9 cellular contexts compared by ENCODE assay signal in genomic region chr7:141700291-141700847, GRCh38. TPM values are rescaled to one million over a fixed set of nuclear protein-coding genes. Genes with fewer than 3 reads are reported as not detected.
A peak's percentile ranks its signal among the peaks of the same experiment; 100 is the strongest.
DNase-seq lines count a peak whose midpoint lies in the region; ATAC-seq and TF ChIP-seq lines count a peak whose summit lies in the region.
"Had no signal": no experiment of that assay in that cellular context is flagged by ENCODE, and none has a peak within 500 bp of the region (broad histone marks: within the 10 kb centered on the region; RNA-seq: fewer than 3 reads in every experiment).

No MANE protein-coding gene starts in this region.

- no peak for TF ChIP-seq CTCF in liver (IDR thresholded peaks at IDR 0.05; ENCODE audit: low read depth, low read length, missing input control)

- WGBS in liver = 79% methylated on average over 5 of the region's 5 CpGs
- 89% methylated on average over 5 of the region's 5 CpGs for WGBS in thymus

- H3K9me3 ChIP-seq in liver (ENCODE audit: control insufficient read depth in 4 of 4, low read length in 3 of 4) = no peaks in the 10 kb centered on the region
- no peaks in the 10 kb centered on the region for H3K9me3 ChIP-seq in thymus (ENCODE audit: control insufficient read depth)

- H3K4me3 Mint-ChIP-seq in activated T-cell treated with anti-CD3 and anti-CD28 coated beads, Interleukin-2, amount 50 U/mL, for 4 hours = peak overlapping the region; percentile 86
- H3K4me3 Mint-ChIP-seq in activated naive CD8-positive, alpha-beta T cell treated with anti-CD3 and anti-CD28 coated beads, Interleukin-2, amount 50 U/mL, for 24 hours = peak overlapping the region; percentile 81

- H3K27me3 ChIP-seq in liver (ENCODE audit: control insufficient read depth in 4 of 4, insufficient read depth in 4 of 4, low read length in 3 of 4) = no peaks in the 10 kb centered on the region
- H3K27me3 ChIP-seq in thymus (ENCODE audit: control insufficient read depth, insufficient read depth) = peaks cover 2% of the 10 kb centered on the region

- H3K4me1 Mint-ChIP-seq in activated T-cell treated with anti-CD3 and anti-CD28 coated beads, Interleukin-2, amount 50 U/mL, for 4 hours (ENCODE audit: low read depth) = peaks cover 55% of the 10 kb centered on the region
- peaks cover 55% of the 10 kb centered on the region for H3K4me1 Mint-ChIP-seq in activated naive CD8-positive, alpha-beta T cell treated with anti-CD3 and anti-CD28 coated beads, Interleukin-2, amount 50 U/mL, for 24 hours

- H3K9ac ChIP-seq in liver (ENCODE audit: low read depth in 1 of 2, low read length in 2 of 2) = peak overlapping the region in 1 of 2 donors; percentile 15

- no peak for ATAC-seq in activated T-cell treated with anti-CD3 and anti-CD28 coated beads, Interleukin-2, amount 50 U/mL, for 4 hours
- no peak for ATAC-seq in activated naive CD8-positive, alpha-beta T cell treated with anti-CD3 and anti-CD28 coated beads, Interleukin-2, amount 50 U/mL, for 24 hours
- ATAC-seq: left colon had no signal

- peaks cover 4% of the 10 kb centered on the region for H3K36me3 Mint-ChIP-seq in activated T-cell treated with anti-CD3 and anti-CD28 coated beads, Interleukin-2, amount 50 U/mL, for 4 hours (ENCODE audit: insufficient read depth)
- peaks cover 2% of the 10 kb centered on the region for H3K36me3 Mint-ChIP-seq in activated naive CD8-positive, alpha-beta T cell treated with anti-CD3 and anti-CD28 coated beads, Interleukin-2, amount 50 U/mL, for 24 hours (ENCODE audit: low read depth)

- H3K9me3 Mint-ChIP-seq in activated T-cell treated with anti-CD3 and anti-CD28 coated beads, Interleukin-2, amount 50 U/mL, for 4 hours = no peaks in the 10 kb centered on the region
- H3K9me3 Mint-ChIP-seq in activated naive CD8-positive, alpha-beta T cell treated with anti-CD3 and anti-CD28 coated beads, Interleukin-2, amount 50 U/mL, for 24 hours = no peaks in the 10 kb centered on the region

- H3K36me3 ChIP-seq in liver (ENCODE audit: control insufficient read depth in 4 of 4, insufficient read depth in 3 of 4, low read depth in 1 of 4, low read length in 3 of 4) (no peaks in the 10 kb centered on the region), thymus (ENCODE audit: control insufficient read depth, insufficient read depth) (no peaks in the 10 kb centered on the region)

- DNase-seq in activated T-cell treated with anti-CD3 and anti-CD28 coated beads, Interleukin-2, amount 50 U/mL, for 4 hours = no peak
- DNase-seq in activated T-cell treated with anti-CD3 and anti-CD28 coated beads for 4 hours = no peak
- DNase-seq in activated naive CD8-positive, alpha-beta T cell treated with anti-CD3 and anti-CD28 coated beads, Interleukin-2, amount 50 U/mL, for 24 hours = no peak
- no peak for DNase-seq in AML-193 (lab: John Stamatoyannopoulos, UW)
- DNase-seq in HT-29 (ENCODE audit: low spot score) = no peak
- no peak for DNase-seq in SK-N-DZ (ENCODE audit: low spot score)

- peaks cover 9 to 46% (median 37%) of the 10 kb centered on the region in 4 donors for H3K4me1 ChIP-seq in liver (ENCODE audit: control insufficient read depth in 4 of 4, insufficient read depth in 4 of 4, low read length in 3 of 4)
- H3K4me1 ChIP-seq in thymus (ENCODE audit: control insufficient read depth, insufficient read depth, low read length) = no peaks in the 10 kb centered on the region

- H3K27me3 Mint-ChIP-seq in activated T-cell treated with anti-CD3 and anti-CD28 coated beads, Interleukin-2, amount 50 U/mL, for 4 hours (ENCODE audit: low read depth) = no peaks in the 10 kb centered on the region
- H3K27me3 Mint-ChIP-seq in activated naive CD8-positive, alpha-beta T cell treated with anti-CD3 and anti-CD28 coated beads, Interleukin-2, amount 50 U/mL, for 24 hours = no peaks in the 10 kb centered on the region

- H3K27ac ChIP-seq in liver (ENCODE audit: low read depth in 1 of 2, low read length in 2 of 2) (peak overlapping the region; percentile 36 to 62), thymus (ENCODE audit: low read depth) (no peak overlapping the region)

- H3K4me3 ChIP-seq in liver (ENCODE audit: low read depth in 1 of 3, low read length in 3 of 3) (peak overlapping the region in 2 of 3 donors; percentile 37 to 96), thymus (ENCODE audit: low read length) (peak overlapping the region; percentile 89)

- TF ChIP-seq RAD21 in liver (IDR thresholded peaks at IDR 0.05) = no peak

- H3K27ac Mint-ChIP-seq in activated naive CD8-positive, alpha-beta T cell treated with anti-CD3 and anti-CD28 coated beads, Interleukin-2, amount 50 U/mL, for 24 hours = peak overlapping the region; percentile 77

TF ChIP-seq in liver, 16 proteins besides CTCF, POLR2A, EP300 and RAD21:
- no peak for TF ChIP-seq REST (IDR thresholded peaks at IDR 0.05)
- TF ChIP-seq FOXA1 (IDR thresholded peaks at IDR 0.05) = no peak
- no peak for TF ChIP-seq HNF4A (conservative IDR thresholded peaks at IDR 0.05)
- no peak for TF ChIP-seq JUND (IDR thresholded peaks at IDR 0.05)
- no peak for TF ChIP-seq TAF1 (conservative IDR thresholded peaks at IDR 0.05)
- no peak for TF ChIP-seq YY1 (IDR thresholded peaks at IDR 0.05)
- no peak for TF ChIP-seq ZBTB33 (IDR thresholded peaks at IDR 0.05)

RNA-seq across cellular contexts. Expression of gene DENND11, which starts 1.6 kb away (rescaled TPM):
- total RNA-seq in activated T-cell treated with anti-CD3 and anti-CD28 coated beads, Interleukin-2, amount 50 U/mL, for 4 hours = 10 to 100 TPM; 15.4 to 16.1 (median 15.8) TPM
- total RNA-seq in liver = 10 to 100 TPM; 15.9 to 48.4 TPM
- 1 to 10 TPM; 8.4 to 9.8 TPM for polyA plus RNA-seq in liver
- 9.2 TPM for polyA plus RNA-seq in thymus
- 19.6 and 20.4 TPM in 2 replicates for total RNA-seq in HT-29 (2014; rRNA removed; shearing (Covaris generic))
- 17.2 and 19.5 TPM in 2 replicates for polyA plus RNA-seq in SK-N-DZ (2014; cell fraction: cytosol; rRNA removed)
- polyA plus RNA-seq in SK-N-DZ (2014; cell fraction: nucleus; rRNA removed) = 27.4 and 32.9 TPM in 2 replicates

RNA-seq across cellular contexts. Expression of gene WEE2, which starts 7.8 kb away (rescaled TPM):
- total RNA-seq in activated T-cell treated with anti-CD3 and anti-CD28 coated beads, Interleukin-2, amount 50 U/mL, for 4 hours = not detected
- total RNA-seq in liver = not detected
- polyA plus RNA-seq in liver (not detected), thymus (0.05 TPM)
- total RNA-seq in HT-29 (2014; rRNA removed; shearing (Covaris generic)) = 0.03 TPM in 1 of 2 replicates, not detected in the other
- polyA plus RNA-seq in SK-N-DZ (2014; cell fraction: cytosol; rRNA removed) = not detected in 2 replicates
- polyA plus RNA-seq in SK-N-DZ (2014; cell fraction: nucleus; rRNA removed) = 0.06 TPM in 1 of 2 replicates, not detected in the other
- total RNA-seq: left colon had no signal

RNA-seq across cellular contexts. Expression of gene SSBP1, which starts 37.8 kb away (rescaled TPM):
- 100 to 1,000 TPM; 326 to 387 (median 369) TPM for total RNA-seq in activated T-cell treated with anti-CD3 and anti-CD28 coated beads, Interleukin-2, amount 50 U/mL, for 4 hours
- total RNA-seq in liver = 10 to 100 TPM; 68.0 to 70.0 TPM
- polyA plus RNA-seq in liver (100 to 1,000 TPM in 1 of 2 donors, 10 to 100 TPM in 1; 90.2 to 147 TPM), thymus (191 TPM)
- total RNA-seq in HT-29 (2014; rRNA removed; shearing (Covaris generic)) = 194 and 242 TPM in 2 replicates
- polyA plus RNA-seq in SK-N-DZ (2014; cell fraction: cytosol; rRNA removed) = 337 and 389 TPM in 2 replicates
- polyA plus RNA-seq in SK-N-DZ (2014; cell fraction: nucleus; rRNA removed) = 269 and 271 TPM in 2 replicates
